Comparison of ENCODE assay signal across 18 cellular contexts in genomic region chr3:111081008-111081545, GRCh38. TPM values are rescaled to one million over a fixed set of nuclear protein-coding genes. Genes with fewer than 3 reads are reported as not detected.
DNase-seq lines count a peak whose midpoint lies in the region; ATAC-seq and TF ChIP-seq lines count a peak whose summit lies in the region.
"Had no signal": no experiment of that assay in that cellular context is flagged by ENCODE, and none has a peak within 500 bp of the region (broad histone marks: within the 10 kb centered on the region; RNA-seq: fewer than 3 reads in every experiment).

No MANE protein-coding gene starts in this region.

- peaks cover 0 to 5% of the 10 kb centered on the region in 2 donors for H3K27me3 Mint-ChIP-seq in natural killer cell treated with Interleukin-12 subunit alpha and Interleukin-12 subunit beta and Interleukin-15 and Interleukin-18, amount 100 ng/mL, for 72 hours

- no peak overlapping the region for H3K27ac Mint-ChIP-seq in natural killer cell treated with Interleukin-12 subunit alpha and Interleukin-12 subunit beta and Interleukin-15 and Interleukin-18, amount 100 ng/mL, for 72 hours
- H3K27ac Mint-ChIP-seq: B cell had no signal

- TF ChIP-seq CTCF in fibroblast of mammary gland (conservative IDR thresholded peaks at IDR 0.05; ENCODE audit: control insufficient read depth, insufficient read depth, low read depth, low read length) (no peak), esophagus squamous epithelium (IDR thresholded peaks at IDR 0.05) (no peak)

- H3K36me3 ChIP-seq in esophagus squamous epithelium: no peaks in the 10 kb centered on the region
- H3K36me3 ChIP-seq: ovary had no signal

- no peaks in the 10 kb centered on the region for H3K36me3 Mint-ChIP-seq in natural killer cell treated with Interleukin-12 subunit alpha and Interleukin-12 subunit beta and Interleukin-15 and Interleukin-18, amount 100 ng/mL, for 72 hours

- H3K27me3 ChIP-seq in esophagus squamous epithelium: no peaks in the 10 kb centered on the region
- H3K27me3 ChIP-seq: ovary had no signal

- intact Hi-C loops in esophagus squamous epithelium (cut with DNase I): no loop called here

- ATAC-seq in natural killer cell treated with Interleukin-12 subunit alpha and Interleukin-12 subunit beta and Interleukin-15 and Interleukin-18, amount 100 ng/mL, for 72 hours: no peak

- no peaks in the 10 kb centered on the region for H3K4me1 Mint-ChIP-seq in natural killer cell treated with Interleukin-12 subunit alpha and Interleukin-12 subunit beta and Interleukin-15 and Interleukin-18, amount 100 ng/mL, for 72 hours (ENCODE audit: low read depth in 2 of 2)
- H3K4me1 Mint-ChIP-seq: B cell had no signal

- H3K4me3 ChIP-seq in fibroblast of mammary gland (ENCODE audit: control insufficient read depth, low read depth, low read length) (no peak overlapping the region), esophagus squamous epithelium (no peak overlapping the region)
- H3K4me3 ChIP-seq: ovary, SK-N-MC had no signal

- no peaks in the 10 kb centered on the region for H3K9me3 ChIP-seq in esophagus squamous epithelium
- H3K9me3 ChIP-seq: ovary had no signal

- no peak overlapping the region for H3K4me3 Mint-ChIP-seq in natural killer cell treated with Interleukin-12 subunit alpha and Interleukin-12 subunit beta and Interleukin-15 and Interleukin-18, amount 100 ng/mL, for 72 hours
- H3K4me3 Mint-ChIP-seq: B cell had no signal

- H3K4me1 ChIP-seq in esophagus squamous epithelium: peaks cover 0 to 6% (median 0%) of the 10 kb centered on the region in 3 donors

- TF ChIP-seq POLR2A in esophagus squamous epithelium (IDR thresholded peaks at IDR 0.05): no peak

- H3K9me3 Mint-ChIP-seq in natural killer cell treated with Interleukin-12 subunit alpha and Interleukin-12 subunit beta and Interleukin-15 and Interleukin-18, amount 100 ng/mL, for 72 hours: no peaks in the 10 kb centered on the region

- H3K27ac ChIP-seq in esophagus squamous epithelium: no peak overlapping the region
- H3K27ac ChIP-seq: KMS-11, ovary, SK-N-MC had no signal

- WGBS in esophagus squamous epithelium, 2 donors: 48 to 52% methylated on average over 3 of the region's 3 CpGs

- DNase-seq in ELF-1 (ENCODE audit: low read depth, low spot score) (peak; percentile 15), RPMI7951 (ENCODE audit: low read depth) (peak; percentile 46), fibroblast of mammary gland (ENCODE audit: low read depth) (peak; percentile 39), renal cortical epithelial cell (ENCODE audit: low read depth) (peak; percentile 22), cortex of kidney (lab: John Stamatoyannopoulos, UW) (no peak), esophagus squamous epithelium (lab: John Stamatoyannopoulos, UW) (no peak)
- no peak for DNase-seq in activated effector memory CD4-positive, alpha-beta T cell treated with Interleukin-2 at 50 U/mL for 16 hours
- DNase-seq in natural killer cell treated with Interleukin-12 subunit alpha and Interleukin-12 subunit beta and Interleukin-15 and Interleukin-18, amount 100 ng/mL, for 72 hours (ENCODE audit: low spot score): no peak
- DNase-seq: activated CD4-positive, alpha-beta T cell treated with anti-CD3 and anti-CD28 coated beads for 4 hours; activated CD8-positive, alpha-beta memory T cell treated with anti-CD3 and anti-CD28 coated beads, Interleukin-2, amount 50 U/mL, for 48 hours; activated gamma-delta T cell treated with Interleukin-2 at 50 U/mL for 16 hours; NCI-H1105; ovary; stimulated activated CD4-positive, alpha-beta T cell treated with anti-CD3 and anti-CD28 coated beads, Interleukin-4, amount 100 ng/mL, for 24 hours had no signal

RNA-seq across cellular contexts. Expression of gene NECTIN3, which starts 9.5 kb away (rescaled TPM):
- 50.1 and 57.0 TPM in 2 replicates for total RNA-seq in RPMI7951 (2014; rRNA removed; shearing (Covaris generic))
- total RNA-seq in renal cortical epithelial cell (52.1 and 74.7 TPM in 2 replicates), esophagus squamous epithelium (1 to 10 TPM; 1.4 to 9.9 (median 2.0) TPM)
- 1 to 10 TPM; 2.9 to 8.6 TPM for total RNA-seq in natural killer cell treated with Interleukin-12 subunit alpha and Interleukin-12 subunit beta and Interleukin-15 and Interleukin-18, amount 100 ng/mL, for 72 hours
- total RNA-seq: G401 had no signal

Comparison
In these comparisons a context has a peak if more than half of its experiments do, and no peak if none do; other contexts are left out.
1. DNase-seq: peak in ELF-1 (single experiment), RPMI7951 (single experiment), fibroblast of mammary gland (single experiment) and renal cortical epithelial cell (single experiment); none in activated effector memory CD4-positive, alpha-beta T cell treated with Interleukin-2 at 50 U/mL for 16 hours (single experiment), cortex of kidney (single experiment), natural killer cell treated with Interleukin-12 subunit alpha and Interleukin-12 subunit beta and Interleukin-15 and Interleukin-18, amount 100 ng/mL, for 72 hours (single experiment) and esophagus squamous epithelium (single experiment).